ENCODE assay signal across 24 cellular contexts in the genomic region with DNA sequence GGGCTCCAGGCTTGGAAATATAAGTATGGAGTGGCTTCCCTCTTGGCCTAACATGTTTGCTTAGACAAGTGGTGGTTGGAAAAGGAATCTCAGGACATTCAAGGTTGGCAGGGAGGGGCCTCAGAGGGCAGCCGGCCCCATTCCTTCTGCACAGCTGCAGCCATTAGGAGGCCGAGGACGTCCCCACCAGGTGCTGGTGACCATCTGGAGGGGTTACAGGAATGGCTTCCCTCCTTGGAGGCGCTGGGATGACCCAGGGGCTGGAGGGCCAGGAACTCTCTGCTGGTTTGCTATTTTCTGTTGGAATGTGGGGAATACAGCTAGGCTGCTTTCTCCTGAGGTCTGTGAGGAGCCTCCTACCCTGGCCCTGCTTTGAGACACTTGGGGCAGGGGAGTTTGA. TPM values are rescaled to one million over a fixed set of nuclear protein-coding genes. Genes with fewer than 3 reads are reported as not detected.
"Had no signal": no experiment of that assay in that cellular context is flagged by ENCODE, and none has a peak within 500 bp of the region (broad histone marks: within the 10 kb centered on the region; RNA-seq: fewer than 3 reads in every experiment).

No MANE protein-coding gene starts in this region.

- H3K4me1 Mint-ChIP-seq: memory B cell; stimulated activated effector memory CD8-positive, alpha-beta T cell treated with anti-CD3 and anti-CD28 coated beads, Interleukin-12 subunit alpha, Interleukin-12 subunit beta, amount 100 ng/mL, for 72 hours had no signal

- DNase-seq: dorsolateral prefrontal cortex; effector CD4-positive, alpha-beta T cell; gastrocnemius medialis; head of caudate nucleus; mucosa of descending colon; naive thymus-derived CD4-positive, alpha-beta T cell; nephron progenitor cell; psoas muscle; right cardiac atrium; sigmoid colon; stimulated activated CD4-positive, alpha-beta T cell treated with anti-CD3 and anti-CD28 coated beads, Interleukin-2, amount 100 ng/mL, for 24 hours; stimulated activated CD4-positive, alpha-beta T cell treated with anti-CD3 and anti-CD28 coated beads, Interleukin-4, amount 100 ng/mL, for 24 hours; stimulated activated naive CD4-positive, alpha-beta T cell treated with Interleukin-2 at 50 U/mL for 16 hours; stomach; substantia nigra; transverse colon had no signal

- ATAC-seq: gastrocnemius medialis; mucosa of descending colon; naive thymus-derived CD4-positive, alpha-beta T cell; stimulated activated effector memory CD8-positive, alpha-beta T cell treated with anti-CD3 and anti-CD28 coated beads, Interleukin-12 subunit alpha, Interleukin-12 subunit beta, amount 100 ng/mL, for 72 hours had no signal

- H3K4me3 Mint-ChIP-seq: memory B cell; mesothelial cell of epicardium; naive thymus-derived CD4-positive, alpha-beta T cell; nephron progenitor cell; stimulated activated effector memory CD8-positive, alpha-beta T cell treated with anti-CD3 and anti-CD28 coated beads, Interleukin-12 subunit alpha, Interleukin-12 subunit beta, amount 100 ng/mL, for 72 hours had no signal

- H3K9me3 ChIP-seq: gastrocnemius medialis, psoas muscle, sigmoid colon, thoracic aorta, vagina had no signal

- H3K27me3 ChIP-seq: gastrocnemius medialis, sigmoid colon, vagina had no signal

- H3K27ac Mint-ChIP-seq: memory B cell; naive thymus-derived CD4-positive, alpha-beta T cell; stimulated activated effector memory CD8-positive, alpha-beta T cell treated with anti-CD3 and anti-CD28 coated beads, Interleukin-12 subunit alpha, Interleukin-12 subunit beta, amount 100 ng/mL, for 72 hours had no signal

- H3K36me3 Mint-ChIP-seq: memory B cell; stimulated activated effector memory CD8-positive, alpha-beta T cell treated with anti-CD3 and anti-CD28 coated beads, Interleukin-12 subunit alpha, Interleukin-12 subunit beta, amount 100 ng/mL, for 72 hours had no signal

- H3K4me3 ChIP-seq: dorsolateral prefrontal cortex, gastrocnemius medialis, lung, mucosa of descending colon, psoas muscle, sigmoid colon, stomach, transverse colon, vagina had no signal

- FAIRE-seq: colon, keratinocyte had no signal

- H3K4me1 ChIP-seq: psoas muscle had no signal

- H3K36me3 ChIP-seq: gastrocnemius medialis, sigmoid colon, stomach, thoracic aorta, transverse colon, vagina had no signal

RNA-seq across cellular contexts. Expression of a gene that starts 18.5 kb away (rescaled TPM):
- polyA plus RNA-seq: naive thymus-derived CD4-positive, alpha-beta T cell had no signal
